In the genomic region with DNA sequence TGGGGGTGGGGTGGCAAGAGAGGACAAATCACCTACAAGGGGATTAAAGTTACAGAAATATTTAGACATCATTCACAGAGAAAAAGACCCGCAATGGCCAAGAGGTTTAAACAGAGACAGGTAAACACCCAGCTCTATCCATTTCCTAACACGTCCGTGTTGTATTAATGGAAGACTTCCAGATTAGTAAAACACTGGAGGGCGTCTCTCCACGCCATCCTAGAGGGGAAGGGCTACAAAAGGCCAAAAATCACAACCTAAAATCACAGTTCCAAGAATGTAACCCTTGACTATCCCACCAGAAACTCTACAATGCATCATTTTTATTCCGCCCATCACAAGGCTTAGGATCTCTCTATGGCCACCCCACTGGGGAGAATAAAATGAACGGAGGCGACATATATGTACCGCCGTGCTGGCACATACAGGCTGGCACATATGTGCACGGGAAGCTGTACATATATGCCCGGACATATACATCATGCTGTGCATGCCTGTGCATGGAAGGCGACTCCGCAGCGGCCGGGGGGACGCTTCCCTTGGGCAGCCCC, we compare ENCODE assay signal across 8 cellular contexts. TPM values are rescaled to one million over a fixed set of nuclear protein-coding genes. Genes with fewer than 3 reads are reported as not detected.
DNase-seq lines count a peak whose midpoint lies in the region; ATAC-seq lines count a peak whose summit lies in the region.

No MANE protein-coding gene starts in this region.

- H3K9me3 Mint-ChIP-seq in naive thymus-derived CD4-positive, alpha-beta T cell = peaks cover 0 to 6% (median 0%) of the 10 kb centered on the region in 11 donors

- no peak for ATAC-seq in naive thymus-derived CD4-positive, alpha-beta T cell
- no peak for ATAC-seq in GM18520 (IDR thresholded peaks at IDR 0.05; ENCODE audit: unreplicated experiment)

- no peak overlapping the region for H3K27ac Mint-ChIP-seq in naive thymus-derived CD4-positive, alpha-beta T cell

- H3K4me1 ChIP-seq in naive thymus-derived CD4-positive, alpha-beta T cell (ENCODE audit: control insufficient read depth in 2 of 2, insufficient read depth in 2 of 2, low read length in 2 of 2) = no peaks in the 10 kb centered on the region

- H3K9me3 ChIP-seq in naive thymus-derived CD4-positive, alpha-beta T cell (ENCODE audit: control insufficient read depth in 2 of 3, low read length in 3 of 3) = no peaks in the 10 kb centered on the region

- peaks cover 15 to 24% (median 22%) of the 10 kb centered on the region in 5 donors for H3K27me3 Mint-ChIP-seq in naive thymus-derived CD4-positive, alpha-beta T cell

- H3K4me3 Mint-ChIP-seq in naive thymus-derived CD4-positive, alpha-beta T cell = peak overlapping the region; percentile 36 to 76 (median 60)

- POLR2A ChIA-PET in naive thymus-derived CD4-positive, alpha-beta T cell (lab: Charles Lee) = no interaction called here

- H3K36me3 ChIP-seq in naive thymus-derived CD4-positive, alpha-beta T cell (ENCODE audit: control insufficient read depth in 2 of 3, insufficient read depth in 3 of 3, low read length in 3 of 3) = no peaks in the 10 kb centered on the region

- CTCF ChIA-PET in naive thymus-derived CD4-positive, alpha-beta T cell (lab: Charles Lee) = no interaction called here

- no peaks in the 10 kb centered on the region for H3K36me3 Mint-ChIP-seq in naive thymus-derived CD4-positive, alpha-beta T cell

- H3K4me1 Mint-ChIP-seq in naive thymus-derived CD4-positive, alpha-beta T cell = peaks cover 0 to 13% (median 10%) of the 10 kb centered on the region in 7 donors

- H3K4me3 ChIP-seq in naive thymus-derived CD4-positive, alpha-beta T cell (ENCODE audit: low read length) = no peak overlapping the region

- intact Hi-C loops in naive thymus-derived CD4-positive, alpha-beta T cell (cut with micrococcal nuclease) = no loop called here

- H3K27ac ChIP-seq in cingulate gyrus (ENCODE audit: low read depth, low read length) = peak overlapping the region; percentile 55
- H3K27ac ChIP-seq in naive thymus-derived CD4-positive, alpha-beta T cell (ENCODE audit: low read depth, low read length) = no peak overlapping the region

- peak; percentile 51 for DNase-seq in NCI-H1105 treated with DMSO at 0.1 percent for 48 hours (lab: John Stamatoyannopoulos, UW)
- no peak for DNase-seq in NCI-H1105 (lab: John Stamatoyannopoulos, UW)
- DNase-seq in NCI-H146 treated with DMSO at 0.1 percent for 48 hours (lab: John Stamatoyannopoulos, UW; ENCODE audit: unreplicated experiment) = peak; percentile 20
- no peak for DNase-seq in naive thymus-derived CD4-positive, alpha-beta T cell
- DNase-seq in AG08396 (ENCODE audit: low spot score) = no peak
- DNase-seq in OCI-M1 (lab: John Stamatoyannopoulos, UW) = no peak

- no peaks in the 10 kb centered on the region for H3K27me3 ChIP-seq in naive thymus-derived CD4-positive, alpha-beta T cell (ENCODE audit: control insufficient read depth in 2 of 2, insufficient read depth in 2 of 2, low read length in 2 of 2)

RNA-seq across cellular contexts. Expression of gene PCLO, which starts 0.8 kb away (rescaled TPM):
- total RNA-seq in naive thymus-derived CD4-positive, alpha-beta T cell = under 1 TPM in 2 of 5 experiments, not detected in 3; under 0.01 to 0.10 TPM
- polyA plus RNA-seq in naive thymus-derived CD4-positive, alpha-beta T cell = not detected

Comparison
In these comparisons a context has a peak if more than half of its experiments do, and no peak if none do; other contexts are left out.
1. DNase-seq: peak in NCI-H1105 treated with DMSO at 0.1 percent for 48 hours (single experiment) and NCI-H146 treated with DMSO at 0.1 percent for 48 hours (single experiment); none in NCI-H1105 (single experiment), naive thymus-derived CD4-positive, alpha-beta T cell (0 of 9), AG08396 (single experiment) and OCI-M1 (single experiment).